1 cellular context compared by ENCODE assay signal in genomic region chr10:119872860-119873671, GRCh38.
TF ChIP-seq lines count a peak whose summit lies in the region.

No MANE protein-coding gene starts in this region.

TF ChIP-seq in HepG2, 621 proteins besides CTCF, POLR2A, EP300 and RAD21 (continued from another document and continues in another):
- TF ChIP-seq ZNF513 (CRISPR knock-in tag; conservative IDR thresholded peaks at IDR 0.05) (no peak), ZBTB39 (CRISPR knock-in tag; IDR thresholded peaks at IDR 0.05) (no peak), SETDB1 (CRISPR knock-in tag; IDR thresholded peaks at IDR 0.05; ENCODE audit: borderline replicate concordance) (no peak), MAFG (CRISPR knock-in tag; IDR thresholded peaks at IDR 0.05) (0 out of 2 replicates have a peak, but pooled peaks have one; percentile 71), KDM5A (IDR thresholded peaks at IDR 0.05; ENCODE audit: borderline replicate concordance, low read length) (no peak), TRIM22 (IDR thresholded peaks at IDR 0.05) (no peak), POLR2G (IDR thresholded peaks at IDR 0.05; ENCODE audit: low read depth, low read length) (peak; percentile 89), HOMEZ (CRISPR knock-in tag; IDR thresholded peaks at IDR 0.05; ENCODE audit: low read depth) (no peak), BCL6 (CRISPR knock-in tag; IDR thresholded peaks at IDR 0.05) (no peak; the same call in 1 of the 2 replicates), FOXO4 (CRISPR knock-in tag; conservative IDR thresholded peaks at IDR 0.05) (no peak), ZNF678 (CRISPR knock-in tag; IDR thresholded peaks at IDR 0.05) (no peak), AKAP8 (CRISPR knock-in tag; IDR thresholded peaks at IDR 0.05) (no peak), MAF1 (CRISPR knock-in tag; IDR thresholded peaks at IDR 0.05; ENCODE audit: borderline replicate concordance) (no peak), NBN (conservative IDR thresholded peaks at IDR 0.05) (no peak), PLRG1 (conservative IDR thresholded peaks at IDR 0.05) (no peak), KLF15 (CRISPR knock-in tag; IDR thresholded peaks at IDR 0.05; ENCODE audit: borderline replicate concordance) (0 out of 2 replicates have a peak, but pooled peaks have one; percentile 25), ZNF556 (CRISPR knock-in tag; IDR thresholded peaks at IDR 0.05; ENCODE audit: borderline replicate concordance) (peak; percentile 27; the same call in 1 of the 2 replicates), DDIT3 (CRISPR knock-in tag; IDR thresholded peaks at IDR 0.05) (no peak), MXI1 (IDR thresholded peaks at IDR 0.05; ENCODE audit: borderline replicate concordance, low read depth, low read length) (peak; percentile 82; the same call in 2 of the 3 replicates), GATAD2A (CRISPR knock-in tag; IDR thresholded peaks at IDR 0.05) (0 out of 2 replicates have a peak, but pooled peaks have one; percentile 18), PAXIP1 (CRISPR knock-in tag; conservative IDR thresholded peaks at IDR 0.05) (no peak), ZNF362 (CRISPR knock-in tag; IDR thresholded peaks at IDR 0.05; ENCODE audit: borderline replicate concordance) (0 out of 2 replicates have a peak, but pooled peaks have one; percentile 47), BRD4 (CRISPR knock-in tag; IDR thresholded peaks at IDR 0.05) (peak; percentile 26; the same call in 1 of the 2 replicates), ZNF782 (CRISPR knock-in tag; IDR thresholded peaks at IDR 0.05; ENCODE audit: borderline replicate concordance) (no peak), ZNF331 (CRISPR knock-in tag; IDR thresholded peaks at IDR 0.05) (peak; percentile 58), ZNF496 (CRISPR knock-in tag; IDR thresholded peaks at IDR 0.05; ENCODE audit: insufficient replicate concordance) (no peak), ZNF354B (CRISPR knock-in tag; IDR thresholded peaks at IDR 0.05) (no peak), ZNF33B (CRISPR knock-in tag; IDR thresholded peaks at IDR 0.05) (no peak), STAT6 (CRISPR knock-in tag; IDR thresholded peaks at IDR 0.05; ENCODE audit: borderline replicate concordance) (no peak), ZNF879 (CRISPR knock-in tag; IDR thresholded peaks at IDR 0.05) (no peak), ZBTB33 (CRISPR knock-in tag; IDR thresholded peaks at IDR 0.05) (no peak), ZBTB7A (CRISPR knock-in tag; IDR thresholded peaks at IDR 0.05) (0 out of 2 replicates have a peak, but pooled peaks have one; percentile 40), MEIS2 (CRISPR knock-in tag; IDR thresholded peaks at IDR 0.05) (peak; percentile 58; the same call in 1 of the 2 replicates), ZNF784 (CRISPR knock-in tag; IDR thresholded peaks at IDR 0.05; ENCODE audit: borderline replicate concordance) (peak; percentile 90), ZNF713 (CRISPR knock-in tag; IDR thresholded peaks at IDR 0.05) (no peak), HIVEP1 (CRISPR knock-in tag; IDR thresholded peaks at IDR 0.05) (peak; percentile 37; the same call in 1 of the 2 replicates), FOXC1 (CRISPR knock-in tag; IDR thresholded peaks at IDR 0.05; ENCODE audit: borderline replicate concordance) (no peak), ESRRA (CRISPR knock-in tag; IDR thresholded peaks at IDR 0.05; ENCODE audit: low read depth) (no peak; the same call in 1 of the 2 replicates), ATF7 (IDR thresholded peaks at IDR 0.05) (no peak), ATF7 (CRISPR knock-in tag; IDR thresholded peaks at IDR 0.05) (no peak), ATF4 (CRISPR knock-in tag; IDR thresholded peaks at IDR 0.05) (no peak)
